ENCODE assay signal across 2 cellular contexts in the genomic region with DNA sequence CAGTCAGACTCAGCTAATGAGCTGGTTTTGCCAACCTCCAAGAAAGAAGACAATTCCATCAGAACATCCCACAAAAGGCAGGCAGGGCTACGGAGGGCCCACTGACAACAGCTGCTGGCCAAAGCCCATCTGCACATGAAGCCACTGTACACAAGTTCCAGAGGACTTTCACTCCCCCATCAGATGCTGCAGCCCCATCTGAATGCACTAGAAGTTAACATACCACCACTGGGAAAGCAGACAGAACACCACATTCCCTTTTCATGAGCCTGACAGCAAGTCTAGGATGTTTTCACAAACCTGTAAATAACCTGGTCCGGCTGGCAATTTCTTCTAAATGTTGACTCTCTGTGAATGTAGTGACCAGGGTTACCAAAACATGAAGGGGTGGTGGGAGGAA.
A peak's percentile ranks its signal among the peaks of the same experiment; 100 is the strongest.
TF ChIP-seq lines count a peak whose summit lies in the region.

No MANE protein-coding gene starts in this region.

TF ChIP-seq in HepG2, 621 proteins besides CTCF, POLR2A, EP300 and RAD21:
- TF ChIP-seq, protein P1, sequence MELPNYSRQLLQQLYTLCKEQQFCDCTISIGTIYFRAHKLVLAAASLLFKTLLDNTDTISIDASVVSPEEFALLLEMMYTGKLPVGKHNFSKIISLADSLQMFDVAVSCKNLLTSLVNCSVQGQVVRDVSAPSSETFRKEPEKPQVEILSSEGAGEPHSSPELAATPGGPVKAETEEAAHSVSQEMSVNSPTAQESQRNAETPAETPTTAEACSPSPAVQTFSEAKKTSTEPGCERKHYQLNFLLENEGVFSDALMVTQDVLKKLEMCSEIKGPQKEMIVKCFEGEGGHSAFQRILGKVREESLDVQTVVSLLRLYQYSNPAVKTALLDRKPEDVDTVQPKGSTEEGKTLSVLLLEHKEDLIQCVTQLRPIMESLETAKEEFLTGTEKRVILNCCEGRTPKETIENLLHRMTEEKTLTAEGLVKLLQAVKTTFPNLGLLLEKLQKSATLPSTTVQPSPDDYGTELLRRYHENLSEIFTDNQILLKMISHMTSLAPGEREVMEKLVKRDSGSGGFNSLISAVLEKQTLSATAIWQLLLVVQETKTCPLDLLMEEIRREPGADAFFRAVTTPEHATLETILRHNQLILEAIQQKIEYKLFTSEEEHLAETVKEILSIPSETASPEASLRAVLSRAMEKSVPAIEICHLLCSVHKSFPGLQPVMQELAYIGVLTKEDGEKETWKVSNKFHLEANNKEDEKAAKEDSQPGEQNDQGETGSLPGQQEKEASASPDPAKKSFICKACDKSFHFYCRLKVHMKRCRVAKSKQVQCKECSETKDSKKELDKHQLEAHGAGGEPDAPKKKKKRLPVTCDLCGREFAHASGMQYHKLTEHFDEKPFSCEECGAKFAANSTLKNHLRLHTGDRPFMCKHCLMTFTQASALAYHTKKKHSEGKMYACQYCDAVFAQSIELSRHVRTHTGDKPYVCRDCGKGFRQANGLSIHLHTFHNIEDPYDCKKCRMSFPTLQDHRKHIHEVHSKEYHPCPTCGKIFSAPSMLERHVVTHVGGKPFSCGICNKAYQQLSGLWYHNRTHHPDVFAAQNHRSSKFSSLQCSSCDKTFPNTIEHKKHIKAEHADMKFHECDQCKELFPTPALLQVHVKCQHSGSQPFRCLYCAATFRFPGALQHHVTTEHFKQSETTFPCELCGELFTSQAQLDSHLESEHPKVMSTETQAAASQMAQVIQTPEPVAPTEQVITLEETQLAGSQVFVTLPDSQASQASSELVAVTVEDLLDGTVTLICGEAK (IDR thresholded peaks at IDR 0.05) = no peak
- TF ChIP-seq, protein P1 (CRISPR knock-in tag; IDR thresholded peaks at IDR 0.05) = 0 out of 2 replicates have a peak, but pooled peaks have one; percentile 34
- TF ChIP-seq ZNF432 (CRISPR knock-in tag; IDR thresholded peaks at IDR 0.05; ENCODE audit: borderline replicate concordance) = no peak

TF ChIP-seq in WTC11, 78 proteins besides CTCF, POLR2A, EP300 and RAD21:
- TF ChIP-seq, protein P2, sequence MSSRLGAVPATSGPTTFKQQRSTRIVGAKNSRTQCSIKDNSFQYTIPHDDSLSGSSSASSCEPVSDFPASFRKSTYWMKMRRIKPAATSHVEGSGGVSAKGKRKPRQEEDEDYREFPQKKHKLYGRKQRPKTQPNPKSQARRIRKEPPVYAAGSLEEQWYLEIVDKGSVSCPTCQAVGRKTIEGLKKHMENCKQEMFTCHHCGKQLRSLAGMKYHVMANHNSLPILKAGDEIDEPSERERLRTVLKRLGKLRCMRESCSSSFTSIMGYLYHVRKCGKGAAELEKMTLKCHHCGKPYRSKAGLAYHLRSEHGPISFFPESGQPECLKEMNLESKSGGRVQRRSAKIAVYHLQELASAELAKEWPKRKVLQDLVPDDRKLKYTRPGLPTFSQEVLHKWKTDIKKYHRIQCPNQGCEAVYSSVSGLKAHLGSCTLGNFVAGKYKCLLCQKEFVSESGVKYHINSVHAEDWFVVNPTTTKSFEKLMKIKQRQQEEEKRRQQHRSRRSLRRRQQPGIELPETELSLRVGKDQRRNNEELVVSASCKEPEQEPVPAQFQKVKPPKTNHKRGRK (CRISPR knock-in tag; IDR thresholded peaks at IDR 0.05; ENCODE audit: borderline replicate concordance) = no peak
- TF ChIP-seq TP53 (CRISPR knock-in tag; IDR thresholded peaks at IDR 0.05) (no peak), CREB1 (CRISPR knock-in tag; IDR thresholded peaks at IDR 0.05) (no peak), ESRRA (CRISPR knock-in tag; IDR thresholded peaks at IDR 0.05; ENCODE audit: borderline replicate concordance) (no peak), PRRX2 (CRISPR knock-in tag; IDR thresholded peaks at IDR 0.05) (no peak), GABPB1 (CRISPR knock-in tag; IDR thresholded peaks at IDR 0.05) (no peak), MYBL2 (CRISPR knock-in tag; IDR thresholded peaks at IDR 0.05) (no peak), TEAD4 (CRISPR knock-in tag; IDR thresholded peaks at IDR 0.05) (no peak), FOXK1 (CRISPR knock-in tag; IDR thresholded peaks at IDR 0.05) (no peak), ZNF671 (CRISPR knock-in tag; IDR thresholded peaks at IDR 0.05) (no peak), MXD4 (CRISPR knock-in tag; IDR thresholded peaks at IDR 0.05; ENCODE audit: borderline replicate concordance) (no peak)
- TF ChIP-seq, protein P3, sequence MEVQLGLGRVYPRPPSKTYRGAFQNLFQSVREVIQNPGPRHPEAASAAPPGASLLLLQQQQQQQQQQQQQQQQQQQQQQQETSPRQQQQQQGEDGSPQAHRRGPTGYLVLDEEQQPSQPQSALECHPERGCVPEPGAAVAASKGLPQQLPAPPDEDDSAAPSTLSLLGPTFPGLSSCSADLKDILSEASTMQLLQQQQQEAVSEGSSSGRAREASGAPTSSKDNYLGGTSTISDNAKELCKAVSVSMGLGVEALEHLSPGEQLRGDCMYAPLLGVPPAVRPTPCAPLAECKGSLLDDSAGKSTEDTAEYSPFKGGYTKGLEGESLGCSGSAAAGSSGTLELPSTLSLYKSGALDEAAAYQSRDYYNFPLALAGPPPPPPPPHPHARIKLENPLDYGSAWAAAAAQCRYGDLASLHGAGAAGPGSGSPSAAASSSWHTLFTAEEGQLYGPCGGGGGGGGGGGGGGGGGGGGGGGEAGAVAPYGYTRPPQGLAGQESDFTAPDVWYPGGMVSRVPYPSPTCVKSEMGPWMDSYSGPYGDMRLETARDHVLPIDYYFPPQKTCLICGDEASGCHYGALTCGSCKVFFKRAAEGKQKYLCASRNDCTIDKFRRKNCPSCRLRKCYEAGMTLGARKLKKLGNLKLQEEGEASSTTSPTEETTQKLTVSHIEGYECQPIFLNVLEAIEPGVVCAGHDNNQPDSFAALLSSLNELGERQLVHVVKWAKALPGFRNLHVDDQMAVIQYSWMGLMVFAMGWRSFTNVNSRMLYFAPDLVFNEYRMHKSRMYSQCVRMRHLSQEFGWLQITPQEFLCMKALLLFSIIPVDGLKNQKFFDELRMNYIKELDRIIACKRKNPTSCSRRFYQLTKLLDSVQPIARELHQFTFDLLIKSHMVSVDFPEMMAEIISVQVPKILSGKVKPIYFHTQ (CRISPR knock-in tag; IDR thresholded peaks at IDR 0.05) = no peak
- TF ChIP-seq, protein P4, sequence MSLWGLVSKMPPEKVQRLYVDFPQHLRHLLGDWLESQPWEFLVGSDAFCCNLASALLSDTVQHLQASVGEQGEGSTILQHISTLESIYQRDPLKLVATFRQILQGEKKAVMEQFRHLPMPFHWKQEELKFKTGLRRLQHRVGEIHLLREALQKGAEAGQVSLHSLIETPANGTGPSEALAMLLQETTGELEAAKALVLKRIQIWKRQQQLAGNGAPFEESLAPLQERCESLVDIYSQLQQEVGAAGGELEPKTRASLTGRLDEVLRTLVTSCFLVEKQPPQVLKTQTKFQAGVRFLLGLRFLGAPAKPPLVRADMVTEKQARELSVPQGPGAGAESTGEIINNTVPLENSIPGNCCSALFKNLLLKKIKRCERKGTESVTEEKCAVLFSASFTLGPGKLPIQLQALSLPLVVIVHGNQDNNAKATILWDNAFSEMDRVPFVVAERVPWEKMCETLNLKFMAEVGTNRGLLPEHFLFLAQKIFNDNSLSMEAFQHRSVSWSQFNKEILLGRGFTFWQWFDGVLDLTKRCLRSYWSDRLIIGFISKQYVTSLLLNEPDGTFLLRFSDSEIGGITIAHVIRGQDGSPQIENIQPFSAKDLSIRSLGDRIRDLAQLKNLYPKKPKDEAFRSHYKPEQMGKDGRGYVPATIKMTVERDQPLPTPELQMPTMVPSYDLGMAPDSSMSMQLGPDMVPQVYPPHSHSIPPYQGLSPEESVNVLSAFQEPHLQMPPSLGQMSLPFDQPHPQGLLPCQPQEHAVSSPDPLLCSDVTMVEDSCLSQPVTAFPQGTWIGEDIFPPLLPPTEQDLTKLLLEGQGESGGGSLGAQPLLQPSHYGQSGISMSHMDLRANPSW (CRISPR knock-in tag; conservative IDR thresholded peaks at IDR 0.05; ENCODE audit: low read depth) = no peak
- TF ChIP-seq, protein P5, sequence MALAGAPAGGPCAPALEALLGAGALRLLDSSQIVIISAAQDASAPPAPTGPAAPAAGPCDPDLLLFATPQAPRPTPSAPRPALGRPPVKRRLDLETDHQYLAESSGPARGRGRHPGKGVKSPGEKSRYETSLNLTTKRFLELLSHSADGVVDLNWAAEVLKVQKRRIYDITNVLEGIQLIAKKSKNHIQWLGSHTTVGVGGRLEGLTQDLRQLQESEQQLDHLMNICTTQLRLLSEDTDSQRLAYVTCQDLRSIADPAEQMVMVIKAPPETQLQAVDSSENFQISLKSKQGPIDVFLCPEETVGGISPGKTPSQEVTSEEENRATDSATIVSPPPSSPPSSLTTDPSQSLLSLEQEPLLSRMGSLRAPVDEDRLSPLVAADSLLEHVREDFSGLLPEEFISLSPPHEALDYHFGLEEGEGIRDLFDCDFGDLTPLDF (CRISPR knock-in tag; IDR thresholded peaks at IDR 0.05) = no peak
- TF ChIP-seq, protein P6, sequence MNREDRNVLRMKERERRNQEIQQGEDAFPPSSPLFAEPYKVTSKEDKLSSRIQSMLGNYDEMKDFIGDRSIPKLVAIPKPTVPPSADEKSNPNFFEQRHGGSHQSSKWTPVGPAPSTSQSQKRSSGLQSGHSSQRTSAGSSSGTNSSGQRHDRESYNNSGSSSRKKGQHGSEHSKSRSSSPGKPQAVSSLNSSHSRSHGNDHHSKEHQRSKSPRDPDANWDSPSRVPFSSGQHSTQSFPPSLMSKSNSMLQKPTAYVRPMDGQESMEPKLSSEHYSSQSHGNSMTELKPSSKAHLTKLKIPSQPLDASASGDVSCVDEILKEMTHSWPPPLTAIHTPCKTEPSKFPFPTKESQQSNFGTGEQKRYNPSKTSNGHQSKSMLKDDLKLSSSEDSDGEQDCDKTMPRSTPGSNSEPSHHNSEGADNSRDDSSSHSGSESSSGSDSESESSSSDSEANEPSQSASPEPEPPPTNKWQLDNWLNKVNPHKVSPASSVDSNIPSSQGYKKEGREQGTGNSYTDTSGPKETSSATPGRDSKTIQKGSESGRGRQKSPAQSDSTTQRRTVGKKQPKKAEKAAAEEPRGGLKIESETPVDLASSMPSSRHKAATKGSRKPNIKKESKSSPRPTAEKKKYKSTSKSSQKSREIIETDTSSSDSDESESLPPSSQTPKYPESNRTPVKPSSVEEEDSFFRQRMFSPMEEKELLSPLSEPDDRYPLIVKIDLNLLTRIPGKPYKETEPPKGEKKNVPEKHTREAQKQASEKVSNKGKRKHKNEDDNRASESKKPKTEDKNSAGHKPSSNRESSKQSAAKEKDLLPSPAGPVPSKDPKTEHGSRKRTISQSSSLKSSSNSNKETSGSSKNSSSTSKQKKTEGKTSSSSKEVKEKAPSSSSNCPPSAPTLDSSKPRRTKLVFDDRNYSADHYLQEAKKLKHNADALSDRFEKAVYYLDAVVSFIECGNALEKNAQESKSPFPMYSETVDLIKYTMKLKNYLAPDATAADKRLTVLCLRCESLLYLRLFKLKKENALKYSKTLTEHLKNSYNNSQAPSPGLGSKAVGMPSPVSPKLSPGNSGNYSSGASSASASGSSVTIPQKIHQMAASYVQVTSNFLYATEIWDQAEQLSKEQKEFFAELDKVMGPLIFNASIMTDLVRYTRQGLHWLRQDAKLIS (CRISPR knock-in tag; IDR thresholded peaks at IDR 0.05; ENCODE audit: borderline replicate concordance) = no peak
- TF ChIP-seq, protein P7, sequence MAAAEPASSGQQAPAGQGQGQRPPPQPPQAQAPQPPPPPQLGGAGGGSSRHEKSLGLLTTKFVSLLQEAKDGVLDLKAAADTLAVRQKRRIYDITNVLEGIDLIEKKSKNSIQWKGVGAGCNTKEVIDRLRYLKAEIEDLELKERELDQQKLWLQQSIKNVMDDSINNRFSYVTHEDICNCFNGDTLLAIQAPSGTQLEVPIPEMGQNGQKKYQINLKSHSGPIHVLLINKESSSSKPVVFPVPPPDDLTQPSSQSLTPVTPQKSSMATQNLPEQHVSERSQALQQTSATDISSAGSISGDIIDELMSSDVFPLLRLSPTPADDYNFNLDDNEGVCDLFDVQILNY (CRISPR knock-in tag; IDR thresholded peaks at IDR 0.05) = no peak
- TF ChIP-seq, protein P8, sequence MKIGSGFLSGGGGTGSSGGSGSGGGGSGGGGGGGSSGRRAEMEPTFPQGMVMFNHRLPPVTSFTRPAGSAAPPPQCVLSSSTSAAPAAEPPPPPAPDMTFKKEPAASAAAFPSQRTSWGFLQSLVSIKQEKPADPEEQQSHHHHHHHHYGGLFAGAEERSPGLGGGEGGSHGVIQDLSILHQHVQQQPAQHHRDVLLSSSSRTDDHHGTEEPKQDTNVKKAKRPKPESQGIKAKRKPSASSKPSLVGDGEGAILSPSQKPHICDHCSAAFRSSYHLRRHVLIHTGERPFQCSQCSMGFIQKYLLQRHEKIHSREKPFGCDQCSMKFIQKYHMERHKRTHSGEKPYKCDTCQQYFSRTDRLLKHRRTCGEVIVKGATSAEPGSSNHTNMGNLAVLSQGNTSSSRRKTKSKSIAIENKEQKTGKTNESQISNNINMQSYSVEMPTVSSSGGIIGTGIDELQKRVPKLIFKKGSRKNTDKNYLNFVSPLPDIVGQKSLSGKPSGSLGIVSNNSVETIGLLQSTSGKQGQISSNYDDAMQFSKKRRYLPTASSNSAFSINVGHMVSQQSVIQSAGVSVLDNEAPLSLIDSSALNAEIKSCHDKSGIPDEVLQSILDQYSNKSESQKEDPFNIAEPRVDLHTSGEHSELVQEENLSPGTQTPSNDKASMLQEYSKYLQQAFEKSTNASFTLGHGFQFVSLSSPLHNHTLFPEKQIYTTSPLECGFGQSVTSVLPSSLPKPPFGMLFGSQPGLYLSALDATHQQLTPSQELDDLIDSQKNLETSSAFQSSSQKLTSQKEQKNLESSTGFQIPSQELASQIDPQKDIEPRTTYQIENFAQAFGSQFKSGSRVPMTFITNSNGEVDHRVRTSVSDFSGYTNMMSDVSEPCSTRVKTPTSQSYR (CRISPR knock-in tag; IDR thresholded peaks at IDR 0.05) = no peak
